In the genomic region with DNA sequence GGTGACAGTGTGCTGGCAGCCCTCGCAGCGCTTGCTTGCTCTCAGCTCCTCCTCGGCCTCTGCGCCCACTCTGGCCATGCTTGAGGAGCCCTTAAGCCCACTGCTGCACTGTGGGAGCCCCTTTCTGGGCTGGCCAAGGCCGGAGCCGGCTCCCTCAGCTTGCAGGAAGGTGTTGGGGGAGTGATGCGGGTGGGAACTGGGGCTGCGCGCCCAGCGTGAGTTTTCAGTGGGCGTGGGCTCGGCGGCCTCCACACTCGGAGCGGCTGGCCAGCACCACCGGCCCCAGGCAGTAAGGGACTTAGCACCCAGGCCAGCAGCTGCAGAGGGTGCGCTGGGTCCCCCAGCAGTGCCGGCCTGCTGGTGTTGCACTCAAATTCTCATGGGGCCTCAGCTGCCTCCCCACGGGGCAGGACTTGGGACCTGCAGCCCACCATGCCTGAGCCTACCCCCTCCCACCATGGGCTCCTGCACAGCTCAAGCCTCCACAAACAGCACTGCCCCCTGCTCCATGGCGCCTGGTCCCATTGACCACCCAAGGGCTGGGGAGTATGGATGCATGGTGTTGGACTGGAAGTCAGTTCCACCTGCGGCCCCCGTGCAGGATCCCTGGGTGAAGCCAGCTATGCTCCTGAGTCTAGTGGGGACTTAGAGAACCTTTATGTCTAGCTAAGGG, we compare ENCODE assay signal across 29 cellular contexts.
"Had no signal": no experiment of that assay in that cellular context is flagged by ENCODE, and none has a peak within 500 bp of the region (broad histone marks: within the 10 kb centered on the region; RNA-seq: fewer than 3 reads in every experiment).

No MANE protein-coding gene starts in this region.

- H3K9me3 ChIP-seq: ovary, psoas muscle, right lobe of liver, sigmoid colon, suprapubic skin, testis, transverse colon had no signal

- DNase-seq: naive B cell; nephron progenitor cell; occipital lobe; ovary; psoas muscle; right lobe of liver; sigmoid colon; small intestine; stimulated activated CD4-positive, alpha-beta T cell treated with anti-CD3 and anti-CD28 coated beads, Interleukin-12 subunit alpha, Interleukin-12 subunit beta, amount 100 ng/mL, for 4 hours; stimulated activated CD4-positive, alpha-beta T cell treated with anti-CD3 and anti-CD28 coated beads, Interleukin-1b, Interleukin-23, amount 100 ng/mL, for 48 hours; stimulated activated CD4-positive, alpha-beta T cell treated with anti-CD3 and anti-CD28 coated beads, Interleukin-4, amount 100 ng/mL, for 1 hour; stimulated activated CD4-positive, alpha-beta T cell treated with anti-CD3 and anti-CD28 coated beads, Interleukin-4, amount 100 ng/mL, for 4 hours; stimulated activated CD8-positive, alpha-beta memory T cell treated with anti-CD3 and anti-CD28 coated beads, Interleukin-4, amount 100 ng/mL, for 48 hours; stimulated activated naive CD4-positive, alpha-beta T cell; stimulated activated naive CD8-positive, alpha-beta T cell treated with anti-CD3 and anti-CD28 coated beads, Interleukin-15, amount 100 ng/mL, for 72 hours; stimulated activated naive CD8-positive, alpha-beta T cell treated with anti-CD3 and anti-CD28 coated beads, Interleukin-15, Interleukin-2, amounts not matched to agents 100 U/mL and 50 U/mL, for 24 hours; substantia nigra; tibial artery; transverse colon had no signal

- H3K4me3 Mint-ChIP-seq: naive B cell; naive thymus-derived CD8-positive, alpha-beta T cell; natural killer cell treated with Interleukin-12 subunit alpha and Interleukin-12 subunit beta and Interleukin-15 and Interleukin-18, amount 100 ng/mL, for 72 hours; nephron progenitor cell; neural crest cell; stimulated activated memory B cell treated with anti-CD40 and anti-IgM and Interleukin-4, amounts not matched to agents 10 μg/mL and 1 μg/mL and 100 μg/mL, for 72 hours; stimulated activated naive CD8-positive, alpha-beta T cell treated with anti-CD3 and anti-CD28 coated beads, Interleukin-15, amount 100 ng/mL, for 72 hours; type B pancreatic cell had no signal

- H3K27ac Mint-ChIP-seq: naive B cell; naive thymus-derived CD8-positive, alpha-beta T cell; natural killer cell treated with Interleukin-12 subunit alpha and Interleukin-12 subunit beta and Interleukin-15 and Interleukin-18, amount 100 ng/mL, for 72 hours; nephron progenitor cell; progenitor cell of endocrine pancreas; stimulated activated memory B cell treated with anti-CD40 and anti-IgM and Interleukin-4, amounts not matched to agents 10 μg/mL and 1 μg/mL and 100 μg/mL, for 72 hours; stimulated activated naive CD8-positive, alpha-beta T cell treated with anti-CD3 and anti-CD28 coated beads, Interleukin-15, amount 100 ng/mL, for 72 hours; type B pancreatic cell had no signal

- ATAC-seq: naive thymus-derived CD8-positive, alpha-beta T cell; natural killer cell treated with Interleukin-12 subunit alpha and Interleukin-12 subunit beta and Interleukin-15 and Interleukin-18, amount 100 ng/mL, for 72 hours; psoas muscle; right cardiac atrium; right lobe of liver; stimulated activated memory B cell treated with anti-CD40 and anti-IgM and Interleukin-4, amounts not matched to agents 10 μg/mL and 1 μg/mL and 100 μg/mL, for 72 hours; stimulated activated naive CD8-positive, alpha-beta T cell treated with anti-CD3 and anti-CD28 coated beads, Interleukin-15, amount 100 ng/mL, for 72 hours; stimulated activated naive CD8-positive, alpha-beta T cell treated with anti-CD3 and anti-CD28 coated beads, Interleukin-15, Interleukin-2, amounts not matched to agents 100 U/mL and 50 U/mL, for 24 hours had no signal

- H3K4me1 ChIP-seq: parathyroid adenoma, psoas muscle, right lobe of liver, sigmoid colon, suprapubic skin, testis, tibial artery, transverse colon had no signal

- H3K27ac ChIP-seq: ovary, parathyroid adenoma, psoas muscle, right lobe of liver, sigmoid colon, suprapubic skin, testis, tibial artery, transverse colon had no signal

- H3K36me3 ChIP-seq: ovary, right lobe of liver, sigmoid colon, suprapubic skin, tibial artery, transverse colon had no signal

- H3K27me3 ChIP-seq: ovary, right lobe of liver, sigmoid colon, suprapubic skin, testis, tibial artery, transverse colon had no signal

- H3K4me1 Mint-ChIP-seq: naive B cell; naive thymus-derived CD8-positive, alpha-beta T cell; nephron progenitor cell; neural crest cell; stimulated activated memory B cell treated with anti-CD40 and anti-IgM and Interleukin-4, amounts not matched to agents 10 μg/mL and 1 μg/mL and 100 μg/mL, for 72 hours; stimulated activated naive CD8-positive, alpha-beta T cell treated with anti-CD3 and anti-CD28 coated beads, Interleukin-15, amount 100 ng/mL, for 72 hours had no signal

- H3K27me3 Mint-ChIP-seq: naive B cell; naive thymus-derived CD8-positive, alpha-beta T cell; natural killer cell treated with Interleukin-12 subunit alpha and Interleukin-12 subunit beta and Interleukin-15 and Interleukin-18, amount 100 ng/mL, for 72 hours; progenitor cell of endocrine pancreas; stimulated activated memory B cell treated with anti-CD40 and anti-IgM and Interleukin-4, amounts not matched to agents 10 μg/mL and 1 μg/mL and 100 μg/mL, for 72 hours; stimulated activated naive CD8-positive, alpha-beta T cell treated with anti-CD3 and anti-CD28 coated beads, Interleukin-15, amount 100 ng/mL, for 72 hours had no signal

- H3K9me3 Mint-ChIP-seq: neural crest cell, type B pancreatic cell had no signal

- H3K4me3 ChIP-seq: ovary, psoas muscle, right lobe of liver, sigmoid colon, suprapubic skin, testis, tibial artery, transverse colon had no signal

- H3K36me3 Mint-ChIP-seq: naive B cell; naive thymus-derived CD8-positive, alpha-beta T cell; stimulated activated memory B cell treated with anti-CD40 and anti-IgM and Interleukin-4, amounts not matched to agents 10 μg/mL and 1 μg/mL and 100 μg/mL, for 72 hours; type B pancreatic cell had no signal
